10 cellular contexts compared by ENCODE assay signal in genomic region chr3:184175506-184175905, GRCh38. TPM values are rescaled to one million over a fixed set of nuclear protein-coding genes. Genes with fewer than 3 reads are reported as not detected.
A peak's percentile ranks its signal among the peaks of the same experiment; 100 is the strongest.
DNase-seq lines count a peak whose midpoint lies in the region; ATAC-seq, FAIRE-seq and TF ChIP-seq lines count a peak whose summit lies in the region.
"Had no signal": no experiment of that assay in that cellular context is flagged by ENCODE, and none has a peak within 500 bp of the region (broad histone marks: within the 10 kb centered on the region; RNA-seq: fewer than 3 reads in every experiment).

No MANE protein-coding gene starts in this region.

- FAIRE-seq in kidney (lab: Jason Lieb, UNC) = no peak

- H3K27ac Mint-ChIP-seq in T-helper 1 cell treated with Interleukin-12 subunit alpha and Interleukin-12 subunit beta and Interleukin-4 antibody, amounts not matched to agents 30 μg/mL and 1 μg/mL, for 36 hours = peak overlapping the region; percentile 92
- H3K27ac Mint-ChIP-seq in activated naive CD8-positive, alpha-beta T cell treated with anti-CD3 and anti-CD28 coated beads, Interleukin-2, amount 50 U/mL, for 24 hours = peak overlapping the region; percentile 83

- no peak for ATAC-seq in activated naive CD8-positive, alpha-beta T cell treated with anti-CD3 and anti-CD28 coated beads, Interleukin-2, amount 50 U/mL, for 24 hours

- peaks cover 10 to 28% of the 10 kb centered on the region in 2 donors for H3K4me1 ChIP-seq in kidney (ENCODE audit: control insufficient read depth in 1 of 2, insufficient read depth in 1 of 2, low read depth in 1 of 2, low read length in 2 of 2)

- peak overlapping the region; percentile 99 for H3K4me3 Mint-ChIP-seq in T-helper 1 cell treated with Interleukin-12 subunit alpha and Interleukin-12 subunit beta and Interleukin-4 antibody, amounts not matched to agents 30 μg/mL and 1 μg/mL, for 36 hours
- peak overlapping the region; percentile 94 for H3K4me3 Mint-ChIP-seq in activated naive CD8-positive, alpha-beta T cell treated with anti-CD3 and anti-CD28 coated beads, Interleukin-2, amount 50 U/mL, for 24 hours

- peaks cover 26 to 43% of the 10 kb centered on the region in 2 donors for H3K36me3 ChIP-seq in kidney (ENCODE audit: control insufficient read depth in 1 of 2, insufficient read depth in 2 of 2, low read length in 2 of 2)

- no peaks in the 10 kb centered on the region for H3K27me3 Mint-ChIP-seq in T-helper 1 cell treated with Interleukin-12 subunit alpha and Interleukin-12 subunit beta and Interleukin-4 antibody, amounts not matched to agents 30 μg/mL and 1 μg/mL, for 36 hours (ENCODE audit: low read depth)
- H3K27me3 Mint-ChIP-seq in activated naive CD8-positive, alpha-beta T cell treated with anti-CD3 and anti-CD28 coated beads, Interleukin-2, amount 50 U/mL, for 24 hours = no peaks in the 10 kb centered on the region

- intact Hi-C loops in kidney (cut with DNase I) = no loop called here

- H3K27ac ChIP-seq in kidney (ENCODE audit: low read depth in 2 of 2, low read length in 2 of 2) = peak overlapping the region; percentile 85 to 95
- peak overlapping the region; percentile 91 for H3K27ac ChIP-seq in substantia nigra (ENCODE audit: low read depth, low read length, poor library complexity, severe bottlenecking)

- H3K4me3 ChIP-seq in kidney (ENCODE audit: low read length in 2 of 2) = peak overlapping the region; percentile 84 to 92

- no peak for DNase-seq in T-helper 1 cell
- DNase-seq in activated naive CD8-positive, alpha-beta T cell treated with anti-CD3 and anti-CD28 coated beads, Interleukin-2, amount 50 U/mL, for 24 hours = no peak
- peak; percentile 44 for DNase-seq in kidney
- DNase-seq in substantia nigra (lab: John Stamatoyannopoulos, UW) = no peak
- DNase-seq in NCI-H2107 (lab: John Stamatoyannopoulos, UW) = no peak
- DNase-seq in Kasumi-1 (lab: John Stamatoyannopoulos, UW) = no peak
- no peak for DNase-seq in NCI-H446 (lab: John Stamatoyannopoulos, UW)

- H3K9me3 Mint-ChIP-seq in T-helper 1 cell treated with Interleukin-12 subunit alpha and Interleukin-12 subunit beta and Interleukin-4 antibody, amounts not matched to agents 30 μg/mL and 1 μg/mL, for 36 hours = no peaks in the 10 kb centered on the region
- H3K9me3 Mint-ChIP-seq in activated naive CD8-positive, alpha-beta T cell treated with anti-CD3 and anti-CD28 coated beads, Interleukin-2, amount 50 U/mL, for 24 hours = no peaks in the 10 kb centered on the region

- peaks cover 20% of the 10 kb centered on the region for H3K36me3 Mint-ChIP-seq in T-helper 1 cell treated with Interleukin-12 subunit alpha and Interleukin-12 subunit beta and Interleukin-4 antibody, amounts not matched to agents 30 μg/mL and 1 μg/mL, for 36 hours (ENCODE audit: low read depth)
- H3K36me3 Mint-ChIP-seq in activated naive CD8-positive, alpha-beta T cell treated with anti-CD3 and anti-CD28 coated beads, Interleukin-2, amount 50 U/mL, for 24 hours (ENCODE audit: low read depth) = peaks cover 20% of the 10 kb centered on the region

- H3K9me3 ChIP-seq in kidney (ENCODE audit: control insufficient read depth in 1 of 2, low read length in 2 of 2) = no peaks in the 10 kb centered on the region

- peaks cover 28% of the 10 kb centered on the region for H3K4me1 Mint-ChIP-seq in T-helper 1 cell treated with Interleukin-12 subunit alpha and Interleukin-12 subunit beta and Interleukin-4 antibody, amounts not matched to agents 30 μg/mL and 1 μg/mL, for 36 hours (ENCODE audit: low read depth)
- H3K4me1 Mint-ChIP-seq in activated naive CD8-positive, alpha-beta T cell treated with anti-CD3 and anti-CD28 coated beads, Interleukin-2, amount 50 U/mL, for 24 hours = peaks cover 30% of the 10 kb centered on the region

- TF ChIP-seq CTCF in kidney (IDR thresholded peaks at IDR 0.05; ENCODE audit: borderline replicate concordance, extremely low read depth, insufficient read depth) = no peak

- peak overlapping the region; percentile 75 to 93 for H3K9ac ChIP-seq in kidney (ENCODE audit: low read length in 2 of 2)

RNA-seq across cellular contexts. Expression of gene AP2M1, which starts 0.9 kb away (rescaled TPM):
- 329 TPM for total RNA-seq in kidney
- polyA plus RNA-seq in kidney (ENCODE audit: insufficient read depth, low read depth, low replicate concordance) = 353 TPM

RNA-seq across cellular contexts. Expression of gene ABCF3, which starts 10.5 kb away (rescaled TPM):
- 69.0 TPM for total RNA-seq in kidney
- polyA plus RNA-seq in kidney (ENCODE audit: insufficient read depth, low read depth, low replicate concordance) = 49.1 TPM

RNA-seq across cellular contexts. Expression of gene DVL3, which starts 20.3 kb away (rescaled TPM):
- 57.4 TPM for total RNA-seq in kidney
- polyA plus RNA-seq in kidney (ENCODE audit: insufficient read depth, low read depth, low replicate concordance) = 30.3 TPM

RNA-seq across cellular contexts. Expression of gene EIF2B5, which starts 40.3 kb away (rescaled TPM):
- total RNA-seq in kidney = 36.9 TPM
- polyA plus RNA-seq in kidney (ENCODE audit: insufficient read depth, low read depth, low replicate concordance) = 37.0 TPM

RNA-seq across cellular contexts. Expression of gene VWA5B2, which starts 53.9 kb away (rescaled TPM):
- 0.25 TPM for total RNA-seq in kidney
- 0.11 TPM for polyA plus RNA-seq in kidney (ENCODE audit: insufficient read depth, low read depth, low replicate concordance)
- total RNA-seq: Daoy, SK-MEL-5 had no signal
